ENCODE assay signal across 10 cellular contexts in genomic region chr19:6769006-6769637, GRCh38. TPM values are rescaled to one million over a fixed set of nuclear protein-coding genes. Genes with fewer than 3 reads are reported as not detected.
A peak's percentile ranks its signal among the peaks of the same experiment; 100 is the strongest.
DNase-seq lines count a peak whose midpoint lies in the region; TF ChIP-seq lines count a peak whose summit lies in the region.
"Had no signal": no experiment of that assay in that cellular context is flagged by ENCODE, and none has a peak within 500 bp of the region (broad histone marks: within the 10 kb centered on the region; RNA-seq: fewer than 3 reads in every experiment).

No MANE protein-coding gene starts in this region.

- H3K4me3 Mint-ChIP-seq in glutamatergic neuron (ENCODE audit: unreplicated experiment) = no peak overlapping the region
- no peak overlapping the region for H3K4me3 Mint-ChIP-seq in activated T-helper 2 cell treated with anti-CD3 and anti-CD28 coated beads, Interferon-gamma antibody, Interleukin-2, Interleukin-4, amounts not matched to agents 10 μg/mL and 5 μg/mL and 100 μg/mL, durations not matched to agents 14 hours and 24 hours and 36 hours (ENCODE audit: low read depth)

- no peak overlapping the region for H3K27ac Mint-ChIP-seq in glutamatergic neuron (ENCODE audit: unreplicated experiment)
- H3K27ac Mint-ChIP-seq in activated T-helper 2 cell treated with anti-CD3 and anti-CD28 coated beads, Interferon-gamma antibody, Interleukin-2, Interleukin-4, amounts not matched to agents 10 μg/mL and 5 μg/mL and 100 μg/mL, durations not matched to agents 14 hours and 24 hours and 36 hours = no peak overlapping the region
- H3K27ac Mint-ChIP-seq: mesothelial cell of epicardium had no signal

- H3K27me3 Mint-ChIP-seq in glutamatergic neuron (ENCODE audit: unreplicated experiment) = peaks cover 13% of the 10 kb centered on the region
- H3K27me3 Mint-ChIP-seq in activated T-helper 2 cell treated with anti-CD3 and anti-CD28 coated beads, Interferon-gamma antibody, Interleukin-2, Interleukin-4, amounts not matched to agents 10 μg/mL and 5 μg/mL and 100 μg/mL, durations not matched to agents 14 hours and 24 hours and 36 hours (ENCODE audit: low read depth) = no peaks in the 10 kb centered on the region
- H3K27me3 Mint-ChIP-seq: stimulated activated naive B cell treated with anti-CD40 and anti-IgM and Interleukin-4, amounts not matched to agents 10 μg/mL and 1 μg/mL and 100 μg/mL, for 72 hours had no signal

- in situ Hi-C loops in ACHN (cut with HindIII; ENCODE audit: low pct_ligation_motif_present, low pct_unique_long_range_greater_than_20kb, low sequenced_read_pairs) = no loop called here

- peaks cover 3% of the 10 kb centered on the region for H3K9me3 Mint-ChIP-seq in glutamatergic neuron (ENCODE audit: unreplicated experiment)
- no peaks in the 10 kb centered on the region for H3K9me3 Mint-ChIP-seq in activated T-helper 2 cell treated with anti-CD3 and anti-CD28 coated beads, Interferon-gamma antibody, Interleukin-2, Interleukin-4, amounts not matched to agents 10 μg/mL and 5 μg/mL and 100 μg/mL, durations not matched to agents 14 hours and 24 hours and 36 hours
- H3K9me3 Mint-ChIP-seq: mesothelial cell of epicardium had no signal

- H3K4me1 Mint-ChIP-seq in glutamatergic neuron (ENCODE audit: low read depth, unreplicated experiment) = no peaks in the 10 kb centered on the region
- H3K4me1 Mint-ChIP-seq in activated T-helper 2 cell treated with anti-CD3 and anti-CD28 coated beads, Interferon-gamma antibody, Interleukin-2, Interleukin-4, amounts not matched to agents 10 μg/mL and 5 μg/mL and 100 μg/mL, durations not matched to agents 14 hours and 24 hours and 36 hours (ENCODE audit: low read depth) = peaks cover 39% of the 10 kb centered on the region

- intact Hi-C loops in activated T-helper 2 cell treated with anti-CD3 and anti-CD28 coated beads, Interferon-gamma antibody, Interleukin-2, Interleukin-4, amounts not matched to agents 10 μg/mL and 5 μg/mL and 100 μg/mL, durations not matched to agents 14 hours and 24 hours and 36 hours (cut with micrococcal nuclease) = loop anchor here (5.0 kb wide), 1 partner anchor 252 kb away; no protein-coding TSS in a partner anchor

- TF ChIP-seq CTCF in GM12872 (IDR thresholded peaks at IDR 0.05; ENCODE audit: insufficient read depth, low read depth, low read length) = peak; percentile 47
- TF ChIP-seq CTCF in glutamatergic neuron (IDR thresholded peaks at IDR 0.05; ENCODE audit: partially characterized antibody, unreplicated experiment) = peak; percentile 36

- peaks cover 4% of the 10 kb centered on the region for H3K36me3 Mint-ChIP-seq in glutamatergic neuron (ENCODE audit: unreplicated experiment)
- peaks cover 9% of the 10 kb centered on the region for H3K36me3 Mint-ChIP-seq in activated T-helper 2 cell treated with anti-CD3 and anti-CD28 coated beads, Interferon-gamma antibody, Interleukin-2, Interleukin-4, amounts not matched to agents 10 μg/mL and 5 μg/mL and 100 μg/mL, durations not matched to agents 14 hours and 24 hours and 36 hours (ENCODE audit: low read depth)
- H3K36me3 Mint-ChIP-seq: mesothelial cell of epicardium had no signal

- DNase-seq in ACHN (peak; percentile 25), SKM-1 treated with dmso at 0.1 percent for 144 hours (lab: John Stamatoyannopoulos, UW; ENCODE audit: unreplicated experiment) (peak; percentile 67), glutamatergic neuron (no peak), NCI-H128 (lab: John Stamatoyannopoulos, UW; ENCODE audit: unreplicated experiment) (no peak), HPDE6-E6E7 (ENCODE audit: extremely low spot score) (no peak)
- DNase-seq in central memory CD4-positive, alpha-beta T cell = no peak
- no peak for DNase-seq in activated T-helper 2 cell treated with anti-CD3 and anti-CD28 coated beads, Interferon-gamma antibody, Interleukin-2, Interleukin-4, amounts not matched to agents 10 μg/mL and 5 μg/mL and 100 μg/mL, durations not matched to agents 14 hours and 24 hours and 36 hours (ENCODE audit: low spot score)
- DNase-seq: stimulated activated naive B cell treated with anti-CD40 and anti-IgM and Interleukin-4, amounts not matched to agents 10 μg/mL and 1 μg/mL and 100 μg/mL, for 72 hours had no signal

RNA-seq across cellular contexts. Expression of gene SH2D3A, which starts 1.9 kb away (rescaled TPM):
- 0.32 TPM for total RNA-seq in glutamatergic neuron (ENCODE audit: unreplicated experiment)
- total RNA-seq in activated T-helper 2 cell treated with anti-CD3 and anti-CD28 coated beads, Interferon-gamma antibody, Interleukin-2, Interleukin-4, amounts not matched to agents 10 μg/mL and 5 μg/mL and 100 μg/mL, durations not matched to agents 14 hours and 24 hours and 36 hours = 7.7 and 8.7 TPM in 2 replicates

RNA-seq across cellular contexts. Expression of gene VAV1, which starts 3.4 kb away (rescaled TPM):
- not detected for total RNA-seq in glutamatergic neuron (ENCODE audit: unreplicated experiment)
- total RNA-seq in activated T-helper 2 cell treated with anti-CD3 and anti-CD28 coated beads, Interferon-gamma antibody, Interleukin-2, Interleukin-4, amounts not matched to agents 10 μg/mL and 5 μg/mL and 100 μg/mL, durations not matched to agents 14 hours and 24 hours and 36 hours = 68.9 and 69.7 TPM in 2 replicates
- total RNA-seq: mesothelial cell of epicardium had no signal

RNA-seq across cellular contexts. Expression of gene TRIP10, which starts 29.6 kb away (rescaled TPM):
- 16.7 TPM for total RNA-seq in glutamatergic neuron (ENCODE audit: unreplicated experiment)
- total RNA-seq in activated T-helper 2 cell treated with anti-CD3 and anti-CD28 coated beads, Interferon-gamma antibody, Interleukin-2, Interleukin-4, amounts not matched to agents 10 μg/mL and 5 μg/mL and 100 μg/mL, durations not matched to agents 14 hours and 24 hours and 36 hours = 55.2 and 64.7 TPM in 2 replicates

RNA-seq across cellular contexts. Expression of gene GPR108, which starts 31.7 kb away (rescaled TPM):
- 44.2 TPM for total RNA-seq in glutamatergic neuron (ENCODE audit: unreplicated experiment)
- total RNA-seq in activated T-helper 2 cell treated with anti-CD3 and anti-CD28 coated beads, Interferon-gamma antibody, Interleukin-2, Interleukin-4, amounts not matched to agents 10 μg/mL and 5 μg/mL and 100 μg/mL, durations not matched to agents 14 hours and 24 hours and 36 hours = 90.4 and 95.4 TPM in 2 replicates

RNA-seq across cellular contexts. Expression of gene C3, which starts 48.7 kb away (rescaled TPM):
- 0.69 TPM for total RNA-seq in glutamatergic neuron (ENCODE audit: unreplicated experiment)
- 4.4 and 6.3 TPM in 2 replicates for total RNA-seq in activated T-helper 2 cell treated with anti-CD3 and anti-CD28 coated beads, Interferon-gamma antibody, Interleukin-2, Interleukin-4, amounts not matched to agents 10 μg/mL and 5 μg/mL and 100 μg/mL, durations not matched to agents 14 hours and 24 hours and 36 hours

Comparison
In these comparisons a context has a peak if more than half of its experiments do, and no peak if none do; other contexts are left out.
1. DNase-seq: peak in ACHN (single experiment) and SKM-1 treated with dmso at 0.1 percent for 144 hours (single experiment); none in glutamatergic neuron (single experiment), central memory CD4-positive, alpha-beta T cell (single experiment), NCI-H128 (single experiment), activated T-helper 2 cell treated with anti-CD3 and anti-CD28 coated beads, Interferon-gamma antibody, Interleukin-2, Interleukin-4, amounts not matched to agents 10 μg/mL and 5 μg/mL and 100 μg/mL, durations not matched to agents 14 hours and 24 hours and 36 hours (single experiment) and HPDE6-E6E7 (single experiment).
2. RNA of gene VAV1, which starts 3.4 kb away (total RNA-seq): 68.9 to 69.7 TPM in activated T-helper 2 cell treated with anti-CD3 and anti-CD28 coated beads, Interferon-gamma antibody, Interleukin-2, Interleukin-4, amounts not matched to agents 10 μg/mL and 5 μg/mL and 100 μg/mL, durations not matched to agents 14 hours and 24 hours and 36 hours; not detected in glutamatergic neuron (single experiment); every median in the first group is over 10 times any median in the second.